Comparison of ENCODE assay signal across 9 cellular contexts in the genomic region with DNA sequence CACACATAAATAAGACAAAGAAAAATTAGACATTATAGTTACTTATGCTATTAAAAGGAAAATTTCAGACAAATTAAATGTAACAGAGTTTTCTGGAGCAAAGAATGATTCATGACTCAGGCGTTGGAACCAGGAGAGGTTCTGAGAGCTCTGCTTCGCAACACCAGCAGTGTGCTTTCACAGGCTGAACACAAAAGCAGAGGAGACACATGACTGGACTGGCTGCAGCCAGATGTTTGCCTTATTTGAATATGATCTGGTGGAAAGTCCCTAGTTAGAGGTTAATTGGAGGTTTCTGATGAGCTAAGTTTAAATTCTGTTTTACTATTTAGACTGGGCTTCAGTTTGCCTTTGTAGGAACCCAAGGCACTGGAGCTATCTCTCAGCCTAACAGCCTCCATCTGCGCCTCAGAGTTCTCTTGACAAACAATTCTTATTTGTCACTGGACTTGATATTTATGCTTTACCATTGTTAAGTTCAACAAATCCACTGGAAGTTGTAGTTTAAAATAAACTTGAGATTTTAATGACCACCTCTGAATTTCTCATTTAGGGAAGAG. TPM values are rescaled to one million over a fixed set of nuclear protein-coding genes. Genes with fewer than 3 reads are reported as not detected.
DNase-seq lines count a peak whose midpoint lies in the region; ATAC-seq, FAIRE-seq and TF ChIP-seq lines count a peak whose summit lies in the region.
"Had no signal": no experiment of that assay in that cellular context is flagged by ENCODE, and none has a peak within 500 bp of the region (broad histone marks: within the 10 kb centered on the region; RNA-seq: fewer than 3 reads in every experiment).

No MANE protein-coding gene starts in this region.

- H3K9me3 ChIP-seq in DOHH2 (ENCODE audit: control insufficient read depth, insufficient read depth, low read length) = no peaks in the 10 kb centered on the region
- no peaks in the 10 kb centered on the region for H3K9me3 ChIP-seq in small intestine (ENCODE audit: control insufficient read depth, low read depth)
- H3K9me3 ChIP-seq: SJCRH30 had no signal

- no peaks in the 10 kb centered on the region for H4K20me1 ChIP-seq in DOHH2 (ENCODE audit: control insufficient read depth, insufficient read depth, low read depth, low read length)

- no peaks in the 10 kb centered on the region for H3K9me2 ChIP-seq in DOHH2 (replicated peaks; ENCODE audit: control insufficient read depth, low read length)

- TF ChIP-seq CTCF in DOHH2 (IDR thresholded peaks at IDR 0.05; ENCODE audit: low read depth, low read length, poor library complexity, severe bottlenecking) (no peak), fibroblast of pulmonary artery (IDR thresholded peaks at IDR 0.05; ENCODE audit: low read length, missing control alignments) (no peak)

- peaks cover 60% of the 10 kb centered on the region for H3K4me1 ChIP-seq in DOHH2 (ENCODE audit: control insufficient read depth, low read length)
- no peaks in the 10 kb centered on the region for H3K4me1 ChIP-seq in small intestine (ENCODE audit: control insufficient read depth in 2 of 2, insufficient read depth in 1 of 2, low read depth in 1 of 2, low read length in 1 of 2)
- H3K4me1 ChIP-seq: SJCRH30 had no signal

- peak overlapping the region; percentile 83 for H3K4me2 ChIP-seq in DOHH2 (ENCODE audit: low read length)

- peaks cover 30% of the 10 kb centered on the region for H3K79me2 ChIP-seq in DOHH2 (ENCODE audit: control insufficient read depth, low read length)

- peak overlapping the region; percentile 64 for H3K4me3 ChIP-seq in DOHH2 (ENCODE audit: low read length)
- no peak overlapping the region for H3K4me3 ChIP-seq in fibroblast of pulmonary artery (replicated peaks; ENCODE audit: low read depth, low read length)
- no peak overlapping the region for H3K4me3 ChIP-seq in small intestine (ENCODE audit: low read depth in 1 of 2, low read length in 2 of 2)
- H3K4me3 ChIP-seq: SJCRH30 had no signal

- DNase-seq in fibroblast of pulmonary artery (ENCODE audit: low read depth) = peak; percentile 54
- DNase-seq in NCI-H748 treated with DMSO at 0.1 percent for 48 hours (lab: John Stamatoyannopoulos, UW) = no peak
- DNase-seq in small intestine = no peak
- DNase-seq in NCI-H774 (lab: John Stamatoyannopoulos, UW) = no peak
- no peak for DNase-seq in stimulated activated CD4-positive, alpha-beta T cell treated with anti-CD3 and anti-CD28 coated beads, Interleukin-4, amount 100 ng/mL, for 1 hour
- DNase-seq: SJCRH30 had no signal

- peak overlapping the region; percentile 97 for H3K27ac ChIP-seq in DOHH2 (ENCODE audit: low read depth, low read length)
- no peak overlapping the region for H3K27ac ChIP-seq in small intestine (ENCODE audit: low read depth in 1 of 2, low read length in 1 of 2)
- H3K27ac ChIP-seq: SJCRH30 had no signal

- peaks cover 15% of the 10 kb centered on the region for H3F3A ChIP-seq in DOHH2 (ENCODE audit: control insufficient read depth, insufficient read depth)

- ATAC-seq in GM19455 (IDR thresholded peaks at IDR 0.05; ENCODE audit: unreplicated experiment) (peak; percentile 88), HG03196 (IDR thresholded peaks at IDR 0.05; ENCODE audit: unreplicated experiment) (peak; percentile 94)

- WGBS in small intestine, 3 donors = 77 to 95% (median 94%) methylated on average over 3 of the region's 3 CpGs

- H3K36me3 ChIP-seq in DOHH2 (ENCODE audit: control insufficient read depth, low read length) (peaks cover 87% of the 10 kb centered on the region), small intestine (ENCODE audit: control insufficient read depth in 2 of 2, insufficient read depth in 2 of 2, low read length in 2 of 2) (peaks cover 11 to 20% of the 10 kb centered on the region in 2 donors)

- H3K27me3 ChIP-seq in DOHH2 (ENCODE audit: control insufficient read depth, low read length) (no peaks in the 10 kb centered on the region), small intestine (ENCODE audit: control insufficient read depth in 2 of 2, insufficient read depth in 2 of 2, low read length in 2 of 2) (no peaks in the 10 kb centered on the region)
- H3K27me3 ChIP-seq: SJCRH30 had no signal

- FAIRE-seq in small intestine (lab: Jason Lieb, UNC) = no peak

RNA-seq across cellular contexts. Expression of gene BOD1L1, which starts 16.2 kb away (rescaled TPM):
- polyA plus RNA-seq in small intestine = 10 to 100 TPM; 11.7 to 15.1 (median 12.1) TPM
